In genomic region chr17:41799366-41799765, GRCh38 we compare ENCODE assay signal across 25 cellular contexts. TPM values are rescaled to one million over a fixed set of nuclear protein-coding genes. Genes with fewer than 3 reads are reported as not detected.
DNase-seq lines count a peak whose midpoint lies in the region; TF ChIP-seq lines count a peak whose summit lies in the region.
"Had no signal": no experiment of that assay in that cellular context is flagged by ENCODE, and none has a peak within 500 bp of the region (broad histone marks: within the 10 kb centered on the region; RNA-seq: fewer than 3 reads in every experiment).

No MANE protein-coding gene starts in this region.

- H3K27ac ChIP-seq in PC-9, result no peak overlapping the region; the same call in 1 of the 2 replicates
- peak overlapping the region; percentile 84 to 96 (median 92) for H3K27ac ChIP-seq in esophagus squamous epithelium
- H3K27ac ChIP-seq in neural progenitor cell, result no peak overlapping the region
- H3K27ac ChIP-seq: C4-2B, lower lobe of right lung, ovary, right atrium auricular region had no signal

- H3K4me1 ChIP-seq in Caco-2 (peaks cover 53% of the 10 kb centered on the region), PC-9 (replicated peaks; ENCODE audit: insufficient read depth) (peaks cover 25% of the 10 kb centered on the region), esophagus squamous epithelium (peaks cover 10 to 49% (median 17%) of the 10 kb centered on the region in 3 donors), neural progenitor cell (peaks cover 13% of the 10 kb centered on the region)

- H3K9ac ChIP-seq in neural progenitor cell, result no peak overlapping the region

- H4K20me1 ChIP-seq in PC-9 (ENCODE audit: insufficient read depth) (no peaks in the 10 kb centered on the region), neural progenitor cell (ENCODE audit: low read depth) (no peaks in the 10 kb centered on the region)

- H3K27me3 ChIP-seq in Caco-2 (replicated peaks; ENCODE audit: control insufficient read depth, insufficient read depth, low read length) (no peaks in the 10 kb centered on the region), PC-9 (ENCODE audit: insufficient read depth, low read depth) (no peaks in the 10 kb centered on the region), esophagus squamous epithelium (no peaks in the 10 kb centered on the region), neural progenitor cell (no peaks in the 10 kb centered on the region)
- H3K27me3 ChIP-seq: ovary, right atrium auricular region had no signal

- no peak overlapping the region for H3K4me3 ChIP-seq in Caco-2 (ENCODE audit: low read depth, low read length)
- H3K4me3 ChIP-seq in PC-9, result no peak overlapping the region
- no peak overlapping the region for H3K4me3 ChIP-seq in esophagus squamous epithelium
- no peak overlapping the region for H3K4me3 ChIP-seq in neural progenitor cell
- H3K4me3 ChIP-seq: lower lobe of right lung, ovary, right atrium auricular region had no signal

- H2AFZ ChIP-seq in PC-9, result no peak overlapping the region
- H2AFZ ChIP-seq in neural progenitor cell (replicated peaks), result no peak overlapping the region

- H3K27ac Mint-ChIP-seq in Caco-2 (ENCODE audit: unreplicated experiment) (peak overlapping the region; percentile 99), neural progenitor cell (peak overlapping the region; percentile 30)
- H3K27ac Mint-ChIP-seq: activated CD8-positive, alpha-beta T cell treated with anti-CD3 and anti-CD28 coated beads, Interleukin-2, amount 10 ng/mL, durations not matched to agents 7 days and 5 days; activated T-cell treated with anti-CD3 and anti-CD28 coated beads, Interleukin-2, amount 50 U/mL, for 24 hours; T-cell had no signal

- BruUV-seq in Caco-2 (replicated peaks; lab: Mats Ljungman, UMichigan) (no TSS peak), PC-9 (replicated peaks; lab: Mats Ljungman, UMichigan) (no TSS peak)

- intact Hi-C loops in Caco-2 (cut with micrococcal nuclease; ENCODE audit: unreplicated experiment) (no loop called here), PC-9 (cut with micrococcal nuclease; ENCODE audit: unreplicated experiment) (no loop called here), esophagus squamous epithelium (cut with DNase I) (no loop called here)

- no peak for TF ChIP-seq CTCF in Caco-2 (IDR thresholded peaks at IDR 0.05; ENCODE audit: insufficient read depth in 1 of 2, low read depth in 1 of 2, low read length in 1 of 2, severe bottlenecking in 1 of 2, unreplicated experiment in 1 of 2)
- TF ChIP-seq CTCF in PC-9 (conservative IDR thresholded peaks at IDR 0.05), result no peak
- TF ChIP-seq CTCF in esophagus squamous epithelium (IDR thresholded peaks at IDR 0.05), result no peak
- no peak for TF ChIP-seq CTCF in neural progenitor cell (IDR thresholded peaks at IDR 0.05)

- WGBS in esophagus squamous epithelium, 2 donors, result 61 to 80% methylated on average over 5 to 7 of the region's 8 CpGs

- no peaks in the 10 kb centered on the region for H3K27me3 Mint-ChIP-seq in Caco-2 (ENCODE audit: insufficient read depth, unreplicated experiment)
- peaks cover 10% of the 10 kb centered on the region for H3K27me3 Mint-ChIP-seq in neural progenitor cell (ENCODE audit: insufficient read depth, low read depth)
- H3K27me3 Mint-ChIP-seq: activated T-cell treated with anti-CD3 and anti-CD28 coated beads, Interleukin-2, amount 50 U/mL, for 24 hours had no signal

- H3F3A ChIP-seq in PC-9 (ENCODE audit: insufficient read depth, low read depth), result peaks cover 27% of the 10 kb centered on the region; the same call in 1 of the 2 replicates
- H3F3A ChIP-seq in neural progenitor cell (ENCODE audit: low read depth), result peaks cover 7% of the 10 kb centered on the region

- H3K36me3 Mint-ChIP-seq in Caco-2 (ENCODE audit: insufficient read depth, unreplicated experiment), result peaks cover 58% of the 10 kb centered on the region
- H3K36me3 Mint-ChIP-seq in neural progenitor cell, result no peaks in the 10 kb centered on the region
- H3K36me3 Mint-ChIP-seq: T-cell had no signal

- 0 out of 2 replicates have a peak, but pooled peaks cover 2% of the 10 kb centered on the region for H3K36me3 ChIP-seq in Caco-2 (ENCODE audit: control insufficient read depth, insufficient read depth, low read length)
- no peaks in the 10 kb centered on the region for H3K36me3 ChIP-seq in PC-9 (ENCODE audit: low read depth)
- H3K36me3 ChIP-seq in esophagus squamous epithelium, result no peaks in the 10 kb centered on the region
- no peaks in the 10 kb centered on the region for H3K36me3 ChIP-seq in neural progenitor cell
- H3K36me3 ChIP-seq: lower lobe of right lung, ovary, right atrium auricular region had no signal

- no peaks in the 10 kb centered on the region for H3K9me2 ChIP-seq in PC-9 (ENCODE audit: insufficient read depth)

- DNase-seq in Caco-2 (no peak), PC-9 (peak in 1 of 2 experiments; percentile 61), esophagus squamous epithelium (lab: John Stamatoyannopoulos, UW) (no peak), neural progenitor cell (ENCODE audit: low spot score) (no peak), mesenteric fat pad (ENCODE audit: low spot score) (no peak), LoVo (ENCODE audit: low spot score) (no peak), iPS-NIHi7 (ENCODE audit: extremely low spot score) (no peak), COLO668 (lab: John Stamatoyannopoulos, UW; ENCODE audit: unreplicated experiment) (no peak)
- DNase-seq: activated CD4-positive, alpha-beta T cell treated with anti-CD3 and anti-CD28 coated beads for 1 hour; activated CD8-positive, alpha-beta T cell treated with anti-CD3 and anti-CD28 coated beads, Interleukin-2, amount 10 ng/mL, durations not matched to agents 7 days and 5 days; activated naive CD4-positive, alpha-beta T cell; activated T-cell treated with anti-CD3 and anti-CD28 coated beads, Interleukin-2, amount 50 U/mL, for 24 hours; central memory CD4-positive, alpha-beta T cell; foreskin fibroblast; GOT3; lower lobe of right lung; MM.1S; NCI-H1436; NCI-H69; ovary; SHP77; T-cell had no signal

- H3K4me1 Mint-ChIP-seq in Caco-2 (ENCODE audit: low read depth, unreplicated experiment) (peaks cover 55% of the 10 kb centered on the region), neural progenitor cell (peaks cover 20% of the 10 kb centered on the region)

- POLR2A ChIA-PET in Caco-2 (lab: Charles Lee) (interaction anchor here (4.2 kb wide), 1 partner anchor 14 kb away, joined by 243 read pairs; the partner anchor contains the start of gene JUP), PC-9 (lab: Charles Lee; ENCODE audit: unreplicated experiment) (interaction anchor here (3.0 kb wide), 1 partner anchor 14 kb away, joined by 81 read pairs; the partner anchor contains the start of gene JUP)

- 0 out of 2 replicates have a peak overlapping the region, but pooled peaks have one; percentile 71 for H3K4me2 ChIP-seq in PC-9
- no peak overlapping the region for H3K4me2 ChIP-seq in neural progenitor cell

- peak overlapping the region; percentile 3 for H3K4me3 Mint-ChIP-seq in Caco-2 (ENCODE audit: unreplicated experiment)
- no peak overlapping the region for H3K4me3 Mint-ChIP-seq in neural progenitor cell
- H3K4me3 Mint-ChIP-seq: activated CD8-positive, alpha-beta T cell treated with anti-CD3 and anti-CD28 coated beads, Interleukin-2, amount 10 ng/mL, durations not matched to agents 7 days and 5 days; activated T-cell treated with anti-CD3 and anti-CD28 coated beads, Interleukin-2, amount 50 U/mL, for 24 hours; T-cell had no signal

- H3K79me2 ChIP-seq in PC-9 (ENCODE audit: low read depth), result no peaks in the 10 kb centered on the region
- H3K79me2 ChIP-seq in neural progenitor cell (ENCODE audit: low read depth), result no peaks in the 10 kb centered on the region

- CTCF ChIA-PET in Caco-2 (lab: Charles Lee), result interaction anchor here (5.4 kb wide), 1 partner anchor 14 kb away, joined by 169 read pairs; the partner anchor contains the start of gene JUP
- CTCF ChIA-PET in PC-9 (lab: Charles Lee), result interaction anchor here (0.6 to 1.2 kb wide), 2 partner anchors 14 to 60 kb away, joined by 5 to 9 read pairs; no protein-coding TSS in a partner anchor

- H3K9me3 Mint-ChIP-seq in Caco-2 (ENCODE audit: unreplicated experiment) (no peaks in the 10 kb centered on the region), neural progenitor cell (no peaks in the 10 kb centered on the region)
- H3K9me3 Mint-ChIP-seq: activated T-cell treated with anti-CD3 and anti-CD28 coated beads, Interleukin-2, amount 50 U/mL, for 24 hours; T-cell had no signal

- peak in 1 of 4 donors; percentile 18 for TF ChIP-seq POLR2A in esophagus squamous epithelium (IDR thresholded peaks at IDR 0.05)

- H3K9me3 ChIP-seq in Caco-2 (no peaks in the 10 kb centered on the region), PC-9 (ENCODE audit: insufficient read depth, low read depth) (no peaks in the 10 kb centered on the region), esophagus squamous epithelium (no peaks in the 10 kb centered on the region), neural progenitor cell (ENCODE audit: low read depth) (no peaks in the 10 kb centered on the region)
- H3K9me3 ChIP-seq: lower lobe of right lung, ovary, right atrium auricular region had no signal

RNA-seq across cellular contexts. Expression of gene P3H4, which starts 12.4 kb away (rescaled TPM):
- 34.1 and 39.2 TPM in 2 replicates for total RNA-seq in Caco-2 (2022)
- 26.8 and 34.0 TPM in 2 replicates for total RNA-seq in PC-9 (2021)
- 1 to 10 TPM; 2.4 to 7.1 (median 3.7) TPM for total RNA-seq in esophagus squamous epithelium
- 18.7 and 48.5 TPM in 2 replicates for total RNA-seq in neural progenitor cell (ENCODE audit: low replicate concordance)
- 5.6 TPM for total RNA-seq in mesenteric fat pad

RNA-seq across cellular contexts. Expression of gene JUP, which starts 12.9 kb away (rescaled TPM):
- total RNA-seq in Caco-2 (2022), result 392 and 419 TPM in 2 replicates
- total RNA-seq in PC-9 (2021), result 259 TPM in 2 replicates
- total RNA-seq in esophagus squamous epithelium, result 1,000 to 10,000 TPM in 2 of 4 donors, 100 to 1,000 TPM in 2; 709 to 2,355 (median 1,148) TPM
- total RNA-seq in neural progenitor cell (ENCODE audit: low replicate concordance), result 28.5 and 91.8 TPM in 2 replicates
- 16.2 TPM for total RNA-seq in mesenteric fat pad

RNA-seq across cellular contexts. Expression of gene FKBP10, which starts 13.4 kb away (rescaled TPM):
- total RNA-seq in Caco-2 (2022), result 112 and 132 TPM in 2 replicates
- 143 and 164 TPM in 2 replicates for total RNA-seq in PC-9 (2021)
- total RNA-seq in esophagus squamous epithelium, result 10 to 100 TPM in 2 of 4 donors, 1 to 10 TPM in 1, under 1 TPM in 1; 0.19 to 21.4 (median 8.4) TPM
- total RNA-seq in neural progenitor cell (ENCODE audit: low replicate concordance), result 108 and 231 TPM in 2 replicates
- 35.7 TPM for total RNA-seq in mesenteric fat pad
- total RNA-seq: activated CD8-positive, alpha-beta T cell treated with anti-CD3 and anti-CD28 coated beads, Interleukin-2, amount 10 ng/mL, durations not matched to agents 7 days and 5 days had no signal

RNA-seq across cellular contexts. Expression of gene NT5C3B, which starts 36.7 kb away (rescaled TPM):
- 85.4 and 94.5 TPM in 2 replicates for total RNA-seq in Caco-2 (2022)
- total RNA-seq in PC-9 (2021), result 48.8 and 51.1 TPM in 2 replicates
- 10 to 100 TPM; 23.8 to 45.4 (median 30.5) TPM for total RNA-seq in esophagus squamous epithelium
- 99.5 and 106 TPM in 2 replicates for total RNA-seq in neural progenitor cell (ENCODE audit: low replicate concordance)
- 43.8 TPM for total RNA-seq in mesenteric fat pad

RNA-seq across cellular contexts. Expression of gene KLHL10, which starts 38.3 kb away (rescaled TPM):
- total RNA-seq in Caco-2 (2022) (not detected in 2 replicates), PC-9 (2021) (not detected in 2 replicates), esophagus squamous epithelium (under 1 TPM in 1 of 4 donors, not detected in 3; 0.57 TPM), neural progenitor cell (ENCODE audit: low replicate concordance) (0.65 TPM in 1 of 2 replicates, not detected in the other), mesenteric fat pad (0.74 TPM)
- total RNA-seq: activated CD8-positive, alpha-beta T cell treated with anti-CD3 and anti-CD28 coated beads, Interleukin-2, amount 10 ng/mL, durations not matched to agents 7 days and 5 days; endothelial cell of umbilical vein; right atrium auricular region; T-cell had no signal

Comparison
In these comparisons a context has a peak if more than half of its experiments do, and no peak if none do; other contexts are left out.
1. H3K27ac ChIP-seq: peak in esophagus squamous epithelium (4 of 4); none in PC-9 (single experiment) and neural progenitor cell (single experiment).